Comparison of ENCODE assay signal across 18 cellular contexts in genomic region chr10:112465299-112465882, GRCh38. TPM values are rescaled to one million over a fixed set of nuclear protein-coding genes. Genes with fewer than 3 reads are reported as not detected.
DNase-seq lines count a peak whose midpoint lies in the region; ATAC-seq, FAIRE-seq and TF ChIP-seq lines count a peak whose summit lies in the region.
"Had no signal": no experiment of that assay in that cellular context is flagged by ENCODE, and none has a peak within 500 bp of the region (broad histone marks: within the 10 kb centered on the region; RNA-seq: fewer than 3 reads in every experiment).

No MANE protein-coding gene starts in this region.

- DNase-seq in MCF 10A (ENCODE audit: unreplicated experiment) (no peak), mammary epithelial cell (no peak), GM12878 (ENCODE audit: low read depth, low spot score) (no peak), AG08396 (ENCODE audit: low spot score) (no peak), thyroid gland (no peak), lower leg skin (ENCODE audit: low spot score in 2 of 2) (no peak)
- DNase-seq: CD8-positive, alpha-beta T cell; KBM-7; NCI-H1092 treated with DMSO at 0.1 percent for 48 hours; NCI-H1694; NCI-H2107; NCI-H345; NCI-H69; PC-9 had no signal

- BruUV-seq in MCF 10A (replicated peaks; lab: Mats Ljungman, UMichigan) (no TSS peak), mammary epithelial cell (replicated peaks; lab: Mats Ljungman, UMichigan) (no TSS peak), GM12878 (replicated peaks; lab: Mats Ljungman, UMichigan) (no TSS peak)

- no peak overlapping the region for H3K9ac ChIP-seq in mammary epithelial cell (ENCODE audit: insufficient read depth, low read length)
- H3K9ac ChIP-seq in GM12878 (ENCODE audit: control insufficient read depth, insufficient read depth, low read length): no peak overlapping the region

- H3K4me2 ChIP-seq in mammary epithelial cell (ENCODE audit: insufficient read depth, low read depth, low read length) (no peak overlapping the region), GM12878 (ENCODE audit: control insufficient read depth, insufficient read depth) (no peak overlapping the region)
- H3K4me2 ChIP-seq: PC-9 had no signal

- no peak for TF ChIP-seq EP300 in GM12878 (IDR thresholded peaks at IDR 0.05; ENCODE audit: borderline replicate concordance in 1 of 2, control insufficient read depth in 1 of 2, low read depth in 2 of 2, low read length in 2 of 2)

- no peaks in the 10 kb centered on the region for H3K27me3 ChIP-seq in mammary epithelial cell (ENCODE audit: insufficient read depth, low read length)
- H3K27me3 ChIP-seq in GM12878 (replicated peaks in 1 of 2; ENCODE audit: control insufficient read depth in 2 of 2, insufficient read depth in 2 of 2, low read length in 1 of 2): no peaks in the 10 kb centered on the region
- no peaks in the 10 kb centered on the region for H3K27me3 ChIP-seq in thyroid gland

- no peak overlapping the region for H3K27ac ChIP-seq in mammary epithelial cell (ENCODE audit: insufficient read depth, low read depth, low read length)
- no peak overlapping the region for H3K27ac ChIP-seq in GM12878 (ENCODE audit: control insufficient read depth, insufficient read depth)
- H3K27ac ChIP-seq in thyroid gland: no peak overlapping the region
- H3K27ac ChIP-seq: HL-60, PC-9, SK-N-MC had no signal

- H3K79me2 ChIP-seq in mammary epithelial cell (ENCODE audit: insufficient read depth, low read length) (peaks cover 2% of the 10 kb centered on the region), GM12878 (ENCODE audit: control insufficient read depth, insufficient read depth, low read length) (no peaks in the 10 kb centered on the region)

- no peaks in the 10 kb centered on the region for H4K20me1 ChIP-seq in mammary epithelial cell (ENCODE audit: insufficient read depth, low read length)
- no peaks in the 10 kb centered on the region for H4K20me1 ChIP-seq in GM12878 (ENCODE audit: control insufficient read depth, insufficient read depth)

- H3K9me3 ChIP-seq in mammary epithelial cell (replicated peaks; ENCODE audit: insufficient read depth, low read length) (no peaks in the 10 kb centered on the region), GM12878 (replicated peaks; ENCODE audit: control insufficient read depth, insufficient read depth, low read length) (peaks cover 3% of the 10 kb centered on the region; the same call in 1 of the 3 replicates), thyroid gland (no peaks in the 10 kb centered on the region)
- H3K9me3 ChIP-seq: HAP-1 had no signal

- RAD21 ChIA-PET in GM12878 (lab: Charles Lee; ENCODE audit: unreplicated experiment): no interaction called here

- H2AFZ ChIP-seq in mammary epithelial cell (ENCODE audit: low read depth, low read length) (no peak overlapping the region), GM12878 (ENCODE audit: control insufficient read depth, low read depth, low read length) (no peak overlapping the region)
- H2AFZ ChIP-seq: PC-9 had no signal

- peak overlapping the region; percentile 49 for H3K27ac Mint-ChIP-seq in MCF 10A (ENCODE audit: low read depth, unreplicated experiment)
- H3K27ac Mint-ChIP-seq: CD8-positive, alpha-beta T cell had no signal

- TF ChIP-seq POLR2A in GM12878 (IDR thresholded peaks at IDR 0.05; ENCODE audit: low read depth, low read length) (no peak), thyroid gland (IDR thresholded peaks at IDR 0.05) (no peak), lower leg skin (IDR thresholded peaks at IDR 0.05) (no peak)

- no peak for TF ChIP-seq RAD21 in GM12878 (IDR thresholded peaks at IDR 0.05; ENCODE audit: insufficient read depth, low read depth, low read length)

- FAIRE-seq in GM12878 (lab: Jason Lieb, UNC): peak; percentile 54

- H3K4me3 Mint-ChIP-seq in MCF 10A (ENCODE audit: unreplicated experiment): no peak overlapping the region
- H3K4me3 Mint-ChIP-seq: CD8-positive, alpha-beta T cell had no signal

- no peaks in the 10 kb centered on the region for H3K4me1 Mint-ChIP-seq in MCF 10A (ENCODE audit: insufficient read depth, unreplicated experiment)

- POLR2A ChIA-PET in MCF 10A (lab: Yijun Ruan, JAX): interaction anchor here (0.7 to 1.1 kb wide), 3 partner anchors 10 to 1587 kb away, joined by 3 to 4 read pairs (median 3); no protein-coding TSS in a partner anchor
- POLR2A ChIA-PET in GM12878 (lab: Charles Lee): no interaction called here

- no peak overlapping the region for H3K4me3 ChIP-seq in mammary epithelial cell (replicated peaks in 1 of 3; ENCODE audit: insufficient read depth in 1 of 3, low read depth in 2 of 3, low read length in 3 of 3)
- H3K4me3 ChIP-seq in GM12878: no peak overlapping the region
- no peak overlapping the region for H3K4me3 ChIP-seq in thyroid gland (replicated peaks in 1 of 3)
- no peak overlapping the region for H3K4me3 ChIP-seq in lower leg skin (ENCODE audit: low read depth, poor library complexity, severe bottlenecking)
- H3K4me3 ChIP-seq: HAP-1, PC-9, SK-N-MC had no signal

- intact Hi-C loops in MCF 10A (cut with micrococcal nuclease) (no loop called here), mammary epithelial cell (cut with micrococcal nuclease) (no loop called here), GM12878 (cut with micrococcal nuclease; ENCODE audit: unreplicated experiment) (no loop called here), thyroid gland (cut with DNase I) (no loop called here), lower leg skin (cut with DNase I; ENCODE audit: low total_unique reads) (no loop called here)

- dilution Hi-C loops in mammary epithelial cell (cut with HindIII; ENCODE audit: low sequenced_read_pairs): no loop called here

- H3K9me3 Mint-ChIP-seq in MCF 10A (ENCODE audit: unreplicated experiment): peaks cover 7% of the 10 kb centered on the region
- H3K9me3 Mint-ChIP-seq: CD8-positive, alpha-beta T cell had no signal

- ATAC-seq in HG03457 (IDR thresholded peaks at IDR 0.05; ENCODE audit: unreplicated experiment) (peak; percentile 45), GM12878 (no peak)
- ATAC-seq: CD8-positive, alpha-beta T cell had no signal

- WGBS in mammary epithelial cell (ENCODE audit: low coverage, missing lambda C conversion rate): 93% methylated on average over 3 of the region's 3 CpGs
- WGBS in GM12878 (ENCODE audit: insufficient coverage, insufficient replicate concordance, low lambda C conversion rate, missing lambda C conversion rate): 77% methylated on average over 3 of the region's 3 CpGs
- 93 to 96% methylated on average over 3 of the region's 3 CpGs for WGBS in thyroid gland, 2 donors
- 94 to 96% methylated on average over 3 of the region's 3 CpGs for WGBS in lower leg skin, 2 donors

- SMC1A ChIA-PET in GM12878 (lab: Charles Lee; ENCODE audit: uncharacterized antibody, unreplicated experiment): interaction anchor here (1.3 to 1.7 kb wide), 3 partner anchors 10 to 13 kb away, joined by 4 to 7 read pairs (median 4); no protein-coding TSS in a partner anchor

- H3K36me3 Mint-ChIP-seq in MCF 10A (ENCODE audit: insufficient read depth, unreplicated experiment): peaks cover 62% of the 10 kb centered on the region

- H3K4me1 ChIP-seq in mammary epithelial cell (ENCODE audit: insufficient read depth, low read length) (peaks cover 7% of the 10 kb centered on the region), GM12878 (ENCODE audit: control insufficient read depth, insufficient read depth, low read length) (no peaks in the 10 kb centered on the region), thyroid gland (no peaks in the 10 kb centered on the region)

- peaks cover 5% of the 10 kb centered on the region for H3K36me3 ChIP-seq in mammary epithelial cell (ENCODE audit: insufficient read depth, low read length)
- peaks cover 2 to 21% of the 10 kb centered on the region in 2 experiments; a peak in 2 of 4 replicates for H3K36me3 ChIP-seq in GM12878 (ENCODE audit: control insufficient read depth in 2 of 2, insufficient read depth in 2 of 2, low read length in 1 of 2)
- peaks cover 12 to 16% of the 10 kb centered on the region in 2 donors for H3K36me3 ChIP-seq in thyroid gland

- CTCF ChIA-PET in MCF 10A (lab: Yijun Ruan, JAX) (interaction anchor here (0.9 to 3.4 kb wide), 3 partner anchors 8 to 1055 kb away, joined by 3 to 24 read pairs (median 3); no protein-coding TSS in a partner anchor), mammary epithelial cell (lab: Charles Lee; ENCODE audit: low non-redundant PET) (no interaction called here), GM12878 (lab: Yijun Ruan, JAX) (interaction anchor here (1.0 to 4.0 kb wide), 5 partner anchors 10 to 1098 kb away, joined by 3 to 10 read pairs (median 4); no protein-coding TSS in a partner anchor)

- no peaks in the 10 kb centered on the region for H3K27me3 Mint-ChIP-seq in MCF 10A (ENCODE audit: insufficient read depth, unreplicated experiment)

- in situ Hi-C loops in mammary epithelial cell (cut with MboI; ENCODE audit: low sequenced_read_pairs in 2 of 2) (no loop called here), GM12878 (cut with MboI) (no loop called here)

- TF ChIP-seq CTCF in MCF 10A (IDR thresholded peaks at IDR 0.05; ENCODE audit: unreplicated experiment) (no peak), mammary epithelial cell (conservative IDR thresholded peaks at IDR 0.05 in 1 of 2, IDR thresholded peaks at IDR 0.05 in 1 of 2; ENCODE audit: extremely low read depth in 1 of 2, insufficient read depth in 1 of 2, low read depth in 1 of 2, low read length in 2 of 2) (no peak), GM12878 (IDR thresholded peaks at IDR 0.05 in 2 of 3, conservative IDR thresholded peaks at IDR 0.05 in 1 of 3; ENCODE audit: control insufficient read depth in 2 of 3, extremely low read depth in 1 of 3, insufficient read depth in 1 of 3, low read depth in 3 of 3, low read length in 3 of 3) (no peak), thyroid gland (IDR thresholded peaks at IDR 0.05) (no peak), lower leg skin (IDR thresholded peaks at IDR 0.05) (no peak)

RNA-seq across cellular contexts. Expression of gene VTI1A, which starts 18.4 kb away (rescaled TPM):
- total RNA-seq in MCF 10A (2022) (44.4 and 58.1 TPM in 2 replicates), mammary epithelial cell (10 to 100 TPM; 39.3 to 41.2 TPM), GM12878 (2014; rRNA removed) (31.5 and 37.0 TPM in 2 replicates), GM12878 (2014; rRNA removed; fragmentation: Illumina TruSeq; extraction: Trizol) (31.0 and 32.2 TPM in 2 replicates), GM12878 (2021) (30.1 and 35.1 TPM in 2 replicates), thyroid gland (10 to 100 TPM; 49.3 to 84.5 (median 61.2) TPM), lower leg skin (10 to 100 TPM; 30.8 to 85.7 (median 35.6) TPM)
- polyA plus RNA-seq in mammary epithelial cell (10.9 TPM), GM12878 (2011; rRNA removed) (21.5 and 28.9 TPM in 2 replicates), GM12878 (2014; fragmentation: Illumina TruSeq; extraction: Trizol) (23.4 and 25.9 TPM in 2 replicates), GM12878 (2014; fragmentation: Nextera tagmentation; extraction: Ambion mirVana) (10 to 100 TPM; 12.4 to 12.5 TPM), GM12878 (2014; rRNA removed) (19.5 and 20.1 TPM in 2 replicates), GM12878 (2016; fragmentation: Nextera tagmentation; extraction: Ambion mirVana) (10 to 100 TPM; 38.5 to 43.2 TPM)
- 10.5 TPM for polyA minus RNA-seq in mammary epithelial cell
- 189 and 219 TPM in 2 replicates for total RNA-seq in GM12878 (2013; cell fraction: nucleolus; rRNA removed)
- polyA plus RNA-seq in GM12878 (2011; ENCODE audit: low read depth): 9.3 TPM
- polyA plus RNA-seq in GM12878 (2011; cell fraction: cytosol; rRNA removed): 14.6 and 17.1 TPM in 2 replicates
- polyA plus RNA-seq in GM12878 (2011; cell fraction: nucleus; rRNA removed): 27.4 and 30.5 TPM in 2 replicates
- 13.1 and 13.5 TPM in 2 replicates for polyA plus RNA-seq in GM12878 (2012)
- 22.7 and 31.1 TPM in 2 replicates for polyA minus RNA-seq in GM12878 (2011; rRNA and poly(A)+ RNA removed)
- 8.2 and 8.6 TPM in 2 replicates for polyA minus RNA-seq in GM12878 (2011; cell fraction: cytosol; rRNA and poly(A)+ RNA removed)
- 53.7 and 97.4 TPM in 2 replicates for polyA minus RNA-seq in GM12878 (2011; cell fraction: nucleus; rRNA and poly(A)+ RNA removed)

RNA-seq across cellular contexts. Expression of gene ZDHHC6, which starts 18.7 kb away (rescaled TPM):
- total RNA-seq in MCF 10A (2022): 25.9 and 26.3 TPM in 2 replicates
- 10 to 100 TPM; 18.3 to 37.7 TPM for total RNA-seq in mammary epithelial cell
- polyA plus RNA-seq in mammary epithelial cell: 21.4 TPM
- polyA minus RNA-seq in mammary epithelial cell: 7.8 TPM
- 75.3 and 76.5 TPM in 2 replicates for total RNA-seq in GM12878 (2013; cell fraction: nucleolus; rRNA removed)
- 23.8 and 28.9 TPM in 2 replicates for total RNA-seq in GM12878 (2014; rRNA removed)
- total RNA-seq in GM12878 (2014; rRNA removed; fragmentation: Illumina TruSeq; extraction: Trizol): 30.9 and 34.0 TPM in 2 replicates
- 28.3 and 30.9 TPM in 2 replicates for total RNA-seq in GM12878 (2021)
- 20.4 TPM for polyA plus RNA-seq in GM12878 (2011; ENCODE audit: low read depth)
- polyA plus RNA-seq in GM12878 (2011; rRNA removed): 40.5 and 42.0 TPM in 2 replicates
- polyA plus RNA-seq in GM12878 (2011; cell fraction: cytosol; rRNA removed): 16.2 and 16.5 TPM in 2 replicates
- 70.3 and 87.8 TPM in 2 replicates for polyA plus RNA-seq in GM12878 (2011; cell fraction: nucleus; rRNA removed)
- polyA plus RNA-seq in GM12878 (2012): 26.6 and 30.3 TPM in 2 replicates
- polyA plus RNA-seq in GM12878 (2014; fragmentation: Illumina TruSeq; extraction: Trizol): 39.6 and 50.9 TPM in 2 replicates
- polyA plus RNA-seq in GM12878 (2014; fragmentation: Nextera tagmentation; extraction: Ambion mirVana): 10 to 100 TPM; 29.5 to 31.8 TPM
- polyA plus RNA-seq in GM12878 (2014; rRNA removed): 35.2 and 39.5 TPM in 2 replicates
- polyA plus RNA-seq in GM12878 (2016; fragmentation: Nextera tagmentation; extraction: Ambion mirVana): 10 to 100 TPM; 58.2 to 59.4 TPM
- 20.0 and 21.8 TPM in 2 replicates for polyA minus RNA-seq in GM12878 (2011; rRNA and poly(A)+ RNA removed)
- polyA minus RNA-seq in GM12878 (2011; cell fraction: cytosol; rRNA and poly(A)+ RNA removed): 7.4 and 8.6 TPM in 2 replicates
- polyA minus RNA-seq in GM12878 (2011; cell fraction: nucleus; rRNA and poly(A)+ RNA removed): 24.4 and 27.5 TPM in 2 replicates
- 10 to 100 TPM; 26.5 to 39.2 (median 34.1) TPM for total RNA-seq in thyroid gland
- 10 to 100 TPM in 3 of 4 donors, 1 to 10 TPM in 1; 10.0 to 30.6 (median 15.8) TPM for total RNA-seq in lower leg skin
